17 cellular contexts compared by ENCODE assay signal in genomic region chr1:112510340-112510739, GRCh38. TPM values are rescaled to one million over a fixed set of nuclear protein-coding genes. Genes with fewer than 3 reads are reported as not detected.
A peak's percentile ranks its signal among the peaks of the same experiment; 100 is the strongest.
DNase-seq lines count a peak whose midpoint lies in the region; TF ChIP-seq lines count a peak whose summit lies in the region.
"Had no signal": no experiment of that assay in that cellular context is flagged by ENCODE, and none has a peak within 500 bp of the region (broad histone marks: within the 10 kb centered on the region; RNA-seq: fewer than 3 reads in every experiment).

No MANE protein-coding gene starts in this region.

- no peak overlapping the region for H2BK15ac ChIP-seq in mesenchymal stem cell (ENCODE audit: low read depth, poor library complexity, severe bottlenecking)

- H3K36me3 ChIP-seq in mesenchymal stem cell (ENCODE audit: control insufficient read depth in 1 of 2, insufficient read depth in 2 of 2, low read depth in 1 of 2, low read length in 2 of 2) = peaks cover 0 to 4% of the 10 kb centered on the region in 2 experiments
- H3K36me3 ChIP-seq: heart right ventricle, upper lobe of right lung had no signal

- peak overlapping the region; percentile 62 for H2AK5ac ChIP-seq in mesenchymal stem cell (ENCODE audit: low read length, severe bottlenecking)

- peaks cover 44% of the 10 kb centered on the region for H3K4me1 ChIP-seq in mesenchymal stem cell (ENCODE audit: control insufficient read depth, insufficient read depth, low read depth, low read length)

- H3K18ac ChIP-seq in mesenchymal stem cell (ENCODE audit: low read depth in 1 of 2, low read length in 2 of 2) = peak overlapping the region in 1 of 2 experiments; percentile 50

- no peak overlapping the region for H3K27ac Mint-ChIP-seq in T-helper 2 cell treated with Interferon-gamma antibody and Interleukin-4, amounts not matched to agents 5 μg/mL and 100 μg/mL, for 36 hours
- H3K27ac Mint-ChIP-seq: activated naive CD4-positive, alpha-beta T cell treated with anti-CD3 and anti-CD28 coated beads, Interleukin-2, amount 50 U/mL, for 72 hours; stimulated activated naive B cell treated with anti-CD40 and anti-IgM and Interleukin-4, amounts not matched to agents 10 μg/mL and 1 μg/mL and 100 μg/mL, for 72 hours had no signal

- H2BK120ac ChIP-seq in mesenchymal stem cell (ENCODE audit: low read depth, low read length) = no peak overlapping the region

- H3K79me1 ChIP-seq in mesenchymal stem cell (replicated peaks; ENCODE audit: low read length, poor library complexity, severe bottlenecking) = peaks cover 9% of the 10 kb centered on the region

- no peak overlapping the region for H4K91ac ChIP-seq in mesenchymal stem cell (ENCODE audit: low read length)

- H3K14ac ChIP-seq in mesenchymal stem cell (ENCODE audit: low read length in 2 of 2) = peak overlapping the region in 1 of 2 experiments; percentile 16

- peak overlapping the region; percentile 78 for H3K4me2 ChIP-seq in mesenchymal stem cell (ENCODE audit: low read length, poor library complexity, severe bottlenecking)

- peak overlapping the region in 1 of 2 experiments; percentile 11 for H3K4ac ChIP-seq in mesenchymal stem cell (ENCODE audit: low read depth in 1 of 2, low read length in 2 of 2)

- DNase-seq in T-helper 2 cell treated with Interferon-gamma antibody and Interleukin-4, amounts not matched to agents 5 μg/mL and 100 μg/mL, for 36 hours (ENCODE audit: low spot score) = no peak
- no peak for DNase-seq in T-helper 2 cell
- DNase-seq in astrocyte of the cerebellum (ENCODE audit: low read depth) = no peak
- DNase-seq in mesenchymal stem cell = no peak
- DNase-seq in retinal pigment epithelial cell (ENCODE audit: low read depth) = no peak
- DNase-seq in NCI-H146 treated with DMSO at 0.1 percent for 48 hours (lab: John Stamatoyannopoulos, UW; ENCODE audit: unreplicated experiment) = no peak
- DNase-seq in medulla oblongata (ENCODE audit: extremely low spot score) = no peak
- DNase-seq in HT-29 (ENCODE audit: low spot score) = no peak
- DNase-seq: 8988T; heart right ventricle; mucosa of descending colon; NCI-H187 treated with DMSO at 0.1 percent for 48 hours; NCI-H446; stimulated activated CD4-positive, alpha-beta T cell treated with anti-CD3 and anti-CD28 coated beads, Interleukin-12 subunit alpha, Interleukin-12 subunit beta, amount 100 ng/mL, for 4 hours; stimulated activated naive B cell treated with anti-CD40 and anti-IgM and Interleukin-4, amounts not matched to agents 10 μg/mL and 1 μg/mL and 100 μg/mL, for 72 hours; upper lobe of right lung had no signal

- no peak overlapping the region for H4K8ac ChIP-seq in mesenchymal stem cell (ENCODE audit: low read length)

- no peak overlapping the region for H3K27ac ChIP-seq in mesenchymal stem cell (ENCODE audit: low read length, poor library complexity, severe bottlenecking)
- H3K27ac ChIP-seq: heart right ventricle, upper lobe of right lung had no signal

- H3K27me3 ChIP-seq in mesenchymal stem cell (ENCODE audit: control insufficient read depth in 1 of 2, insufficient read depth in 1 of 2, low read length in 2 of 2) = peaks cover 0 to 43% of the 10 kb centered on the region in 2 experiments

- H3K4me3 Mint-ChIP-seq in T-helper 2 cell treated with Interferon-gamma antibody and Interleukin-4, amounts not matched to agents 5 μg/mL and 100 μg/mL, for 36 hours = peak overlapping the region; percentile 47

- no peaks in the 10 kb centered on the region for H3K36me3 Mint-ChIP-seq in T-helper 2 cell treated with Interferon-gamma antibody and Interleukin-4, amounts not matched to agents 5 μg/mL and 100 μg/mL, for 36 hours (ENCODE audit: low read depth)
- H3K36me3 Mint-ChIP-seq: activated naive CD4-positive, alpha-beta T cell treated with anti-CD3 and anti-CD28 coated beads, Interleukin-2, amount 50 U/mL, for 72 hours; stimulated activated naive B cell treated with anti-CD40 and anti-IgM and Interleukin-4, amounts not matched to agents 10 μg/mL and 1 μg/mL and 100 μg/mL, for 72 hours had no signal

- 7% methylated on average over 2 of the region's 7 CpGs for WGBS in mesenchymal stem cell

- H3K4me3 ChIP-seq in astrocyte of the cerebellum (ENCODE audit: low read depth, low read length) (peak overlapping the region; percentile 44), mesenchymal stem cell (ENCODE audit: insufficient read depth in 1 of 2, low read depth in 1 of 2, low read length in 2 of 2) (peak overlapping the region in 1 of 2 experiments; percentile 53), retinal pigment epithelial cell (ENCODE audit: low read length) (peak overlapping the region; percentile 56)
- H3K4me3 ChIP-seq: heart right ventricle, mucosa of descending colon had no signal

- H3K9me3 ChIP-seq in mesenchymal stem cell (ENCODE audit: control insufficient read depth, low read length) = no peaks in the 10 kb centered on the region
- H3K9me3 ChIP-seq: heart right ventricle, mucosa of descending colon, upper lobe of right lung had no signal

- H3K23ac ChIP-seq in mesenchymal stem cell (ENCODE audit: low read length in 2 of 2) = no peak overlapping the region

- no peak overlapping the region for H2BK5ac ChIP-seq in mesenchymal stem cell (ENCODE audit: low read depth, low read length, poor library complexity, severe bottlenecking)

- peaks cover 55% of the 10 kb centered on the region for H3K27me3 Mint-ChIP-seq in T-helper 2 cell treated with Interferon-gamma antibody and Interleukin-4, amounts not matched to agents 5 μg/mL and 100 μg/mL, for 36 hours (ENCODE audit: low read depth)

- H3K9ac ChIP-seq in mesenchymal stem cell (ENCODE audit: low read length) = no peak overlapping the region

- H3K9me3 Mint-ChIP-seq in T-helper 2 cell treated with Interferon-gamma antibody and Interleukin-4, amounts not matched to agents 5 μg/mL and 100 μg/mL, for 36 hours = no peaks in the 10 kb centered on the region
- H3K9me3 Mint-ChIP-seq: activated naive CD4-positive, alpha-beta T cell treated with anti-CD3 and anti-CD28 coated beads, Interleukin-2, amount 50 U/mL, for 72 hours; stimulated activated naive B cell treated with anti-CD40 and anti-IgM and Interleukin-4, amounts not matched to agents 10 μg/mL and 1 μg/mL and 100 μg/mL, for 72 hours had no signal

- no peak overlapping the region for H2AFZ ChIP-seq in mesenchymal stem cell (ENCODE audit: low read depth, low read length)

- in situ Hi-C loops in astrocyte of the cerebellum (cut with HindIII; ENCODE audit: low sequenced_read_pairs) = no loop called here

- peak overlapping the region in 1 of 2 experiments; percentile 45 for H2BK12ac ChIP-seq in mesenchymal stem cell (ENCODE audit: low read length in 2 of 2)

- peaks cover 3% of the 10 kb centered on the region for H3K4me1 Mint-ChIP-seq in T-helper 2 cell treated with Interferon-gamma antibody and Interleukin-4, amounts not matched to agents 5 μg/mL and 100 μg/mL, for 36 hours (ENCODE audit: low read depth)

- TF ChIP-seq CTCF in astrocyte of the cerebellum (IDR thresholded peaks at IDR 0.05; ENCODE audit: low read depth, low read length, missing control alignments) (no peak), retinal pigment epithelial cell (conservative IDR thresholded peaks at IDR 0.05; ENCODE audit: low read depth, low read length) (no peak)

RNA-seq across cellular contexts. Expression of gene WNT2B, which starts 1.6 kb away (rescaled TPM):
- 22.9 TPM for polyA plus RNA-seq in mesenchymal stem cell (2013, experiment 1 of 2)
- polyA plus RNA-seq in mesenchymal stem cell (2013, experiment 2 of 2) = 22.8 TPM
- 0.28 and 1.0 TPM in 2 replicates for total RNA-seq in HT-29 (2014; rRNA removed; shearing (Covaris generic))
